10 cellular contexts compared by ENCODE assay signal in genomic region chr3:194690501-194691372, GRCh38. TPM values are rescaled to one million over a fixed set of nuclear protein-coding genes. Genes with fewer than 3 reads are reported as not detected.
DNase-seq lines count a peak whose midpoint lies in the region; ATAC-seq, FAIRE-seq and TF ChIP-seq lines count a peak whose summit lies in the region.
"Had no signal": no experiment of that assay in that cellular context is flagged by ENCODE, and none has a peak within 500 bp of the region (broad histone marks: within the 10 kb centered on the region; RNA-seq: fewer than 3 reads in every experiment).

No MANE protein-coding gene starts in this region.

- no peak for TF ChIP-seq POLR2A in K562 (conservative IDR thresholded peaks at IDR 0.05)

- WGBS in K562 (ENCODE audit: insufficient coverage, low coverage, missing lambda C conversion rate), result 6% methylated on average over 7 of the region's 8 CpGs
- WGBS in psoas muscle, 3 donors, result 32 to 60% (median 39%) methylated on average over 8 of the region's 8 CpGs
- WGBS in GM23248 (ENCODE audit: low coverage in 1 of 2, low lambda C conversion rate in 2 of 2, missing lambda C conversion rate in 2 of 2), 2 experiments, result 83 to 86% methylated on average over 8 of the region's 8 CpGs

- no peak overlapping the region for H3K4me2 ChIP-seq in K562 (ENCODE audit: insufficient read depth, low read length)
- H3K4me2 ChIP-seq in GM23248 (ENCODE audit: unreplicated experiment), result no peak overlapping the region

- no peak overlapping the region for H3K4me3 ChIP-seq in GM06990 (replicated peaks; ENCODE audit: low read depth, low read length)
- H3K4me3 ChIP-seq in K562, result no peak overlapping the region
- no peak overlapping the region for H3K4me3 ChIP-seq in psoas muscle
- no peak overlapping the region for H3K4me3 ChIP-seq in kidney (ENCODE audit: low read length in 2 of 2)
- H3K4me3 ChIP-seq in GM23248, result no peak overlapping the region

- no peaks in the 10 kb centered on the region for H3K36me3 ChIP-seq in GM06990 (ENCODE audit: control insufficient read depth, insufficient read depth, low read length)
- no peaks in the 10 kb centered on the region for H3K36me3 ChIP-seq in K562 (ENCODE audit: control insufficient read depth, insufficient read depth, low read length)
- H3K36me3 ChIP-seq in psoas muscle (ENCODE audit: insufficient read depth in 1 of 2, low read depth in 1 of 2), result no peaks in the 10 kb centered on the region
- H3K36me3 ChIP-seq in kidney (ENCODE audit: control insufficient read depth in 1 of 2, insufficient read depth in 2 of 2, low read length in 2 of 2), result no peaks in the 10 kb centered on the region
- no peaks in the 10 kb centered on the region for H3K36me3 ChIP-seq in GM23248 (ENCODE audit: low read depth)

- no peaks in the 10 kb centered on the region for H3K79me2 ChIP-seq in K562 (ENCODE audit: control insufficient read depth, insufficient read depth, low read length)
- H3K79me2 ChIP-seq in GM23248 (ENCODE audit: insufficient read depth), result no peaks in the 10 kb centered on the region

- BruUV-seq in K562 (replicated peaks; lab: Mats Ljungman, UMichigan), result no TSS peak

- no peaks in the 10 kb centered on the region for H3K27me3 ChIP-seq in GM06990 (replicated peaks; ENCODE audit: control insufficient read depth, insufficient read depth, low read length)
- H3K27me3 ChIP-seq in K562 (ENCODE audit: control insufficient read depth in 2 of 2, insufficient read depth in 2 of 2, low read length in 2 of 2), result peaks cover 0 to 37% of the 10 kb centered on the region in 2 experiments; a peak in 3 of 5 replicates
- no peaks in the 10 kb centered on the region for H3K27me3 ChIP-seq in psoas muscle (ENCODE audit: insufficient read depth in 3 of 3, low read length in 2 of 3)
- H3K27me3 ChIP-seq in GM23248 (replicated peaks; ENCODE audit: insufficient read depth), result no peaks in the 10 kb centered on the region

- H4K20me1 ChIP-seq in K562 (replicated peaks; ENCODE audit: control insufficient read depth, insufficient read depth, low read length) (no peaks in the 10 kb centered on the region), GM23248 (ENCODE audit: insufficient read depth) (no peaks in the 10 kb centered on the region)

- no peaks in the 10 kb centered on the region for H3K9me3 ChIP-seq in K562 (replicated peaks; ENCODE audit: control insufficient read depth, insufficient read depth, low read depth, low read length)
- H3K9me3 ChIP-seq in psoas muscle, result no peaks in the 10 kb centered on the region
- H3K9me3 ChIP-seq in kidney (ENCODE audit: control insufficient read depth in 1 of 2, low read length in 2 of 2), result no peaks in the 10 kb centered on the region
- H3K9me3 ChIP-seq in GM23248 (ENCODE audit: low read depth), result no peaks in the 10 kb centered on the region

- H3K9ac ChIP-seq in K562 (ENCODE audit: insufficient read depth in 1 of 2, low read depth in 2 of 2, low read length in 2 of 2) (no peak overlapping the region), kidney (ENCODE audit: low read length in 2 of 2) (no peak overlapping the region), GM23248 (no peak overlapping the region)

- intact Hi-C loops in K562 (cut with micrococcal nuclease) (no loop called here), psoas muscle (cut with DNase I) (loop anchor here in 1 of 2 donors (10.0 kb wide), 1 partner anchor 164 kb away; no protein-coding TSS in a partner anchor), kidney (cut with DNase I) (no loop called here)

- FAIRE-seq in K562 (lab: Jason Lieb, UNC) (no peak), kidney (lab: Jason Lieb, UNC) (no peak)

- H3F3A ChIP-seq in GM23248 (ENCODE audit: insufficient read depth), result peaks cover 18% of the 10 kb centered on the region

- no peak for TF ChIP-seq EP300 in K562 (IDR thresholded peaks at IDR 0.05; ENCODE audit: low read length)

- peak; percentile 52 for ATAC-seq in K562
- ATAC-seq in psoas muscle, result peak in 3 of 4 donors; percentile 31 to 44 (median 39)
- ATAC-seq in left lobe of liver, result no peak
- ATAC-seq: activated naive CD8-positive, alpha-beta T cell treated with anti-CD3 and anti-CD28 coated beads, Interleukin-2, amount 50 U/mL, for 24 hours had no signal

- no peak for TF ChIP-seq CTCF in GM06990 (IDR thresholded peaks at IDR 0.05; ENCODE audit: insufficient read depth, low read length, poor library complexity, severe bottlenecking)
- no peak for TF ChIP-seq CTCF in K562 (IDR thresholded peaks at IDR 0.05 in 2 of 3, conservative IDR thresholded peaks at IDR 0.05 in 1 of 3; ENCODE audit: insufficient read depth in 2 of 3, low read depth in 1 of 3, low read length in 3 of 3)
- no peak for TF ChIP-seq CTCF in psoas muscle (IDR thresholded peaks at IDR 0.05)
- no peak for TF ChIP-seq CTCF in kidney (IDR thresholded peaks at IDR 0.05; ENCODE audit: borderline replicate concordance, extremely low read depth, insufficient read depth)

- no peak for TF ChIP-seq RAD21 in K562 (CRISPR knock-in tag; conservative IDR thresholded peaks at IDR 0.05 in 1 of 2, IDR thresholded peaks at IDR 0.05 in 1 of 2)

- peak; percentile 37 for DNase-seq in GM06990 (ENCODE audit: extremely low read depth, insufficient read length)
- DNase-seq in NCI-H1436 treated with DMSO at 0.1 percent for 48 hours (lab: John Stamatoyannopoulos, UW), result peak; percentile 76
- peak in 1 of 4 experiments; percentile 30 for DNase-seq in K562 (ENCODE audit: extremely low read depth in 1 of 4, low spot score in 3 of 4)
- no peak for DNase-seq in psoas muscle
- no peak for DNase-seq in kidney
- DNase-seq in GM23248, result no peak
- no peak for DNase-seq in left lobe of liver (ENCODE audit: low spot score)
- DNase-seq: activated CD4-positive, alpha-beta T cell treated with anti-CD3 and anti-CD28 coated beads for 48 hours; activated naive CD8-positive, alpha-beta T cell treated with anti-CD3 and anti-CD28 coated beads, Interleukin-2, amount 50 U/mL, for 24 hours; GDM1 had no signal

- POLR2A ChIA-PET in K562 (lab: Yijun Ruan, JAX), result interaction anchor here (0.7 to 1.0 kb wide), 3 partner anchors 15 to 39 kb away, joined by 3 to 4 read pairs (median 3); no protein-coding TSS in a partner anchor

- CTCF ChIA-PET in K562 (lab: Yijun Ruan, JAX; ENCODE audit: low intra/inter-chr PET ratio), result interaction anchor here (0.6 kb wide), 1 partner anchor 852 kb away, joined by 4 read pairs; no protein-coding TSS in a partner anchor

- H3K27ac ChIP-seq in K562 (ENCODE audit: extremely low read depth, low read depth, low read length), result no peak overlapping the region
- no peak overlapping the region for H3K27ac ChIP-seq in psoas muscle
- no peak overlapping the region for H3K27ac ChIP-seq in kidney (ENCODE audit: low read depth in 2 of 2, low read length in 2 of 2)
- H3K27ac ChIP-seq in GM23248, result no peak overlapping the region

- in situ Hi-C loops in K562 (cut with MboI) (no loop called here), GM23248 (cut with MboI) (no loop called here)

- H3K9me2 ChIP-seq in GM23248 (ENCODE audit: insufficient read depth), result no peaks in the 10 kb centered on the region

- H2AFZ ChIP-seq in K562 (ENCODE audit: low read depth, low read length), result no peak overlapping the region
- no peak overlapping the region for H2AFZ ChIP-seq in GM23248

- H3K4me1 ChIP-seq in K562 (replicated peaks in 1 of 2; ENCODE audit: control insufficient read depth in 2 of 2, insufficient read depth in 2 of 2, low read length in 2 of 2) (peaks cover 0 to 12% of the 10 kb centered on the region in 2 experiments; a peak in 2 of 5 replicates), psoas muscle (peaks cover 27% of the 10 kb centered on the region), kidney (ENCODE audit: control insufficient read depth in 1 of 2, insufficient read depth in 1 of 2, low read depth in 1 of 2, low read length in 2 of 2) (peaks cover 4 to 18% of the 10 kb centered on the region in 2 donors), GM23248 (ENCODE audit: insufficient read depth) (peaks cover 19% of the 10 kb centered on the region)

- H3K9me1 ChIP-seq in K562 (ENCODE audit: control insufficient read depth, insufficient read depth, low read length), result no peaks in the 10 kb centered on the region

RNA-seq across cellular contexts. Expression of gene FAM43A, which starts 5.1 kb away (rescaled TPM):
- total RNA-seq in K562 (2011; cell fraction: chromatin; rRNA removed; ENCODE audit: low replicate concordance), result 1.8 TPM in 1 of 2 replicates, not detected in the other
- 1.1 and 2.3 TPM in 2 replicates for total RNA-seq in K562 (2011; cell fraction: nucleolus; rRNA removed)
- total RNA-seq in K562 (2011; cell fraction: nucleoplasm; rRNA removed), result 0.46 and 0.73 TPM in 2 replicates
- total RNA-seq in K562 (2014; rRNA removed) (0.45 and 0.54 TPM in 2 replicates), K562 (2014; rRNA removed; fragmentation: Illumina TruSeq; extraction: Trizol) (0.16 and 0.18 TPM in 2 replicates), K562 (2015; rRNA removed; fragmentation: Illumina TruSeq; extraction: Trizol) (0.07 and 0.15 TPM in 2 replicates), K562 (2021) (0.74 and 1.2 TPM in 2 replicates), psoas muscle (1 to 10 TPM; 6.0 to 7.7 (median 6.9) TPM), kidney (11.4 TPM), left lobe of liver (1.5 TPM)
- polyA plus RNA-seq in K562 (2011; rRNA removed) (0.60 and 0.61 TPM in 2 replicates), K562 (2014; fragmentation: Illumina TruSeq; extraction: Trizol) (0.18 and 0.21 TPM in 2 replicates), K562 (2014; fragmentation: Nextera tagmentation; extraction: Ambion mirVana) (under 1 TPM; 0.03 to 0.04 TPM), K562 (2014; rRNA removed) (0.56 and 0.76 TPM in 2 replicates), psoas muscle (1 to 10 TPM; 4.1 to 6.9 (median 6.8) TPM), kidney (ENCODE audit: insufficient read depth, low read depth, low replicate concordance) (5.0 TPM), GM23248 (2016; fragmentation: Nextera tagmentation; extraction: Ambion mirVana) (8.0 and 8.8 TPM in 2 replicates)
- polyA plus RNA-seq in K562 (2011; cell fraction: cytosol; rRNA removed), result 0.69 and 3.2 TPM in 2 replicates
- polyA plus RNA-seq in K562 (2011; cell fraction: nucleus; rRNA removed), result 2.0 and 5.0 TPM in 2 replicates
- polyA plus RNA-seq in K562 (2012), result 1.0 and 1.5 TPM in 2 replicates
- 0.15 and 0.28 TPM in 2 replicates for polyA minus RNA-seq in K562 (2011; rRNA and poly(A)+ RNA removed)
- 0.55 and 1.0 TPM in 2 replicates for polyA minus RNA-seq in K562 (2011; cell fraction: cytosol; rRNA and poly(A)+ RNA removed)
- 1.3 and 1.7 TPM in 2 replicates for polyA minus RNA-seq in K562 (2011; cell fraction: nucleus; rRNA and poly(A)+ RNA removed)
- total RNA-seq in GM23248 (2014; rRNA removed; shearing (Covaris generic)), result 19.0 and 23.0 TPM in 2 replicates

RNA-seq across cellular contexts. Expression of gene LSG1, which starts 18.7 kb away (rescaled TPM):
- 63.6 and 106 TPM in 2 replicates for total RNA-seq in K562 (2011; cell fraction: chromatin; rRNA removed; ENCODE audit: low replicate concordance)
- total RNA-seq in K562 (2011; cell fraction: nucleolus; rRNA removed), result 56.9 and 58.4 TPM in 2 replicates
- total RNA-seq in K562 (2011; cell fraction: nucleoplasm; rRNA removed), result 51.1 and 71.5 TPM in 2 replicates
- 45.4 and 59.8 TPM in 2 replicates for total RNA-seq in K562 (2014; rRNA removed)
- 56.5 and 59.8 TPM in 2 replicates for total RNA-seq in K562 (2014; rRNA removed; fragmentation: Illumina TruSeq; extraction: Trizol)
- 68.4 and 73.7 TPM in 2 replicates for total RNA-seq in K562 (2015; rRNA removed; fragmentation: Illumina TruSeq; extraction: Trizol)
- 35.2 and 37.9 TPM in 2 replicates for total RNA-seq in K562 (2021)
- 50.5 and 55.7 TPM in 2 replicates for polyA plus RNA-seq in K562 (2011; rRNA removed)
- 21.2 and 29.8 TPM in 2 replicates for polyA plus RNA-seq in K562 (2011; cell fraction: cytosol; rRNA removed)
- polyA plus RNA-seq in K562 (2011; cell fraction: nucleus; rRNA removed), result 58.3 and 70.1 TPM in 2 replicates
- polyA plus RNA-seq in K562 (2012), result 21.9 and 36.2 TPM in 2 replicates
- 49.4 and 55.5 TPM in 2 replicates for polyA plus RNA-seq in K562 (2014; fragmentation: Illumina TruSeq; extraction: Trizol)
- 10 to 100 TPM; 14.9 to 23.0 TPM for polyA plus RNA-seq in K562 (2014; fragmentation: Nextera tagmentation; extraction: Ambion mirVana)
- polyA plus RNA-seq in K562 (2014; rRNA removed), result 39.5 and 46.7 TPM in 2 replicates
- polyA minus RNA-seq in K562 (2011; rRNA and poly(A)+ RNA removed), result 71.0 and 90.5 TPM in 2 replicates
- polyA minus RNA-seq in K562 (2011; cell fraction: cytosol; rRNA and poly(A)+ RNA removed), result 29.7 and 38.5 TPM in 2 replicates
- polyA minus RNA-seq in K562 (2011; cell fraction: nucleus; rRNA and poly(A)+ RNA removed), result 41.5 and 62.8 TPM in 2 replicates
- total RNA-seq in psoas muscle, result 10 to 100 TPM; 24.8 to 37.5 (median 28.7) TPM
- polyA plus RNA-seq in psoas muscle, result 10 to 100 TPM; 22.8 to 46.8 (median 43.8) TPM
- 33.3 TPM for total RNA-seq in kidney
- polyA plus RNA-seq in kidney (ENCODE audit: insufficient read depth, low read depth, low replicate concordance), result 14.8 TPM
- total RNA-seq in GM23248 (2014; rRNA removed; shearing (Covaris generic)), result 27.2 and 36.5 TPM in 2 replicates
- 26.9 and 31.1 TPM in 2 replicates for polyA plus RNA-seq in GM23248 (2016; fragmentation: Nextera tagmentation; extraction: Ambion mirVana)
- total RNA-seq in left lobe of liver, result 13.3 TPM

RNA-seq across cellular contexts. Expression of gene TMEM44, which starts 57.5 kb away (rescaled TPM):
- 57.1 and 107 TPM in 2 replicates for total RNA-seq in K562 (2011; cell fraction: chromatin; rRNA removed; ENCODE audit: low replicate concordance)
- total RNA-seq in K562 (2011; cell fraction: nucleolus; rRNA removed), result 59.7 and 67.4 TPM in 2 replicates
- total RNA-seq in K562 (2011; cell fraction: nucleoplasm; rRNA removed), result 57.2 and 61.1 TPM in 2 replicates
- 13.1 and 13.8 TPM in 2 replicates for total RNA-seq in K562 (2014; rRNA removed)
- 6.0 and 7.2 TPM in 2 replicates for total RNA-seq in K562 (2014; rRNA removed; fragmentation: Illumina TruSeq; extraction: Trizol)
- 7.5 TPM in 2 replicates for total RNA-seq in K562 (2015; rRNA removed; fragmentation: Illumina TruSeq; extraction: Trizol)
- 16.9 and 18.1 TPM in 2 replicates for total RNA-seq in K562 (2021)
- 13.5 and 14.5 TPM in 2 replicates for polyA plus RNA-seq in K562 (2011; rRNA removed)
- polyA plus RNA-seq in K562 (2011; cell fraction: cytosol; rRNA removed), result 11.8 and 16.3 TPM in 2 replicates
- 44.6 and 76.9 TPM in 2 replicates for polyA plus RNA-seq in K562 (2011; cell fraction: nucleus; rRNA removed)
- 9.8 and 17.5 TPM in 2 replicates for polyA plus RNA-seq in K562 (2012)
- 11.3 and 12.4 TPM in 2 replicates for polyA plus RNA-seq in K562 (2014; fragmentation: Illumina TruSeq; extraction: Trizol)
- 1 to 10 TPM in 1 of 2 experiments, under 1 TPM in 1; 0.53 to 1.7 TPM for polyA plus RNA-seq in K562 (2014; fragmentation: Nextera tagmentation; extraction: Ambion mirVana)
- 15.5 and 16.2 TPM in 2 replicates for polyA plus RNA-seq in K562 (2014; rRNA removed)
- 9.1 and 13.7 TPM in 2 replicates for polyA minus RNA-seq in K562 (2011; rRNA and poly(A)+ RNA removed)
- 7.7 and 7.8 TPM in 2 replicates for polyA minus RNA-seq in K562 (2011; cell fraction: cytosol; rRNA and poly(A)+ RNA removed)
- 13.4 and 18.8 TPM in 2 replicates for polyA minus RNA-seq in K562 (2011; cell fraction: nucleus; rRNA and poly(A)+ RNA removed)
- 1 to 10 TPM; 2.0 to 4.4 (median 2.9) TPM for total RNA-seq in psoas muscle
- polyA plus RNA-seq in psoas muscle, result 1 to 10 TPM; 2.1 to 4.1 (median 3.5) TPM
- total RNA-seq in kidney, result 15.7 TPM
- 7.0 TPM for polyA plus RNA-seq in kidney (ENCODE audit: insufficient read depth, low read depth, low replicate concordance)
- 14.6 and 26.3 TPM in 2 replicates for total RNA-seq in GM23248 (2014; rRNA removed; shearing (Covaris generic))
- polyA plus RNA-seq in GM23248 (2016; fragmentation: Nextera tagmentation; extraction: Ambion mirVana), result 13.1 and 14.3 TPM in 2 replicates
- 4.6 TPM for total RNA-seq in left lobe of liver

Comparison
In these comparisons a context has a peak if more than half of its experiments do, and no peak if none do; other contexts are left out.
1. DNase-seq: peak in GM06990 (single experiment) and NCI-H1436 treated with DMSO at 0.1 percent for 48 hours (single experiment); none in psoas muscle (0 of 2), kidney (single experiment), GM23248 (single experiment) and left lobe of liver (single experiment).